ENCODE assay signal across 34 cellular contexts in genomic region chr5:136600306-136600705, GRCh38.
"Had no signal": no experiment of that assay in that cellular context is flagged by ENCODE, and none has a peak within 500 bp of the region (broad histone marks: within the 10 kb centered on the region; RNA-seq: fewer than 3 reads in every experiment).

No MANE protein-coding gene starts in this region.

- DNase-seq: Karpas-422, Kasumi-1, MG63, MM.1S, MV-4-11, NCI-H1048, NCI-H1092, NCI-H1092 treated with DMSO at 0.1 percent for 48 hours, NCI-H1105, NCI-H1105 treated with DMSO at 0.1 percent for 48 hours, NCI-H1417, NCI-H1417 treated with DMSO at 0.1 percent for 48 hours, NCI-H1436, NCI-H1436 treated with DMSO at 0.1 percent for 48 hours, NCI-H146, NCI-H1694, NCI-H1694 treated with DMSO at 0.1 percent for 48 hours, NCI-H187, NCI-H187 treated with DMSO at 0.1 percent for 48 hours, NCI-H1930, NCI-H2029, NCI-H2029 treated with DMSO at 0.1 percent for 48 hours, NCI-H2081, NCI-H2081 treated with DMSO at 0.1 percent for 48 hours, NCI-H2107, NCI-H2171, NCI-H2171 treated with DMSO at 0.1 percent for 48 hours, NCI-H2227 treated with DMSO at 0.1 percent for 48 hours, NCI-H226, NCI-H345, NCI-H446, NCI-H446 treated with DMSO at 0.1 percent for 48 hours, NCI-H510A, NCI-H510A treated with DMSO at 0.1 percent for 48 hours had no signal

- H3K36me3 ChIP-seq: MG63 had no signal

- H3K4me3 ChIP-seq: MG63 had no signal
